ENCODE assay signal across 1 cellular context in the genomic region with DNA sequence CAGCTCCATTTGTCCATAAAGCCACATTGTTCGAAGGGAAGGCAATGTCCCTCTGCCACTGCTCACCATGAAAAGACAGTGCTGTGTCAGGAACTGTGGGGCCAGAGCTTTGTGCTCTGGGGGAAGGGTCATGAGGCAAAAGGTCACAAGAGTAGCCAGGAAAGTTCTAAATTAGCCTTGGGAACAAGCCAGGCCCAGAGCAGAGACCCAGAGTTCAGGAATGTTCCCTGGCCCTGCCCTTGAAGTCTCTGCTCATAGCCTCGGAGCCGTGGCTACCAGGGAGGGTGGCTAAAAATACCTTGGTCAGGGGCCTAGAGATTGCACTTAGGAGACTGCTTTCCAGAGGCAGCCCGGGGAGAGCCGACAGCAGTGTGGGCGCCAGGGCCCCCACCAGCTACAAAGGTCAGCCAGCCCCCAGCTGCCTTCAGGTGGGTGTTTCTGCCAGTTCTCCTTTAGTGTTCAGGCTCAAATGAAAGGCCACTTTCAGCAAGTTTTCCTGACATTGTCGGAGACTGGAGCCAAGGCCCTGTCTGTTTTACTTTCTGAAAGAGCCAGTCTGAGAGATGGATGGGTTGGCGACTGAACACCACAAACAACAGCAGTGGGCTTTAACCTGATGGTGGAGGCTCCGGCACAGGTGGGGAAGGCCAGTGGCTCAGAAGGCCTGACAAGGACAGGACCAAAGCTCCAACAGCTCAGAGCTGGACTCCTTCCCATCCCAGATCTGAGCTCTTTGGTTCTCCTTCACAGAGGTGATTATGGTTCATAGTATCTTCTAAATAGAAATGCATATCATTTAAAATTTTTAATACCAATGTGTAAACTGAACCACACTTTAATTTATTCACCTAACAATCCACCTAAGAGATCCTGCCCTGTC.
TF ChIP-seq lines count a peak whose summit lies in the region.

No MANE protein-coding gene starts in this region.

TF ChIP-seq in SK-N-SH, 30 proteins besides CTCF, POLR2A, EP300 and RAD21 (continued from another document):
- TF ChIP-seq, protein P1, sequence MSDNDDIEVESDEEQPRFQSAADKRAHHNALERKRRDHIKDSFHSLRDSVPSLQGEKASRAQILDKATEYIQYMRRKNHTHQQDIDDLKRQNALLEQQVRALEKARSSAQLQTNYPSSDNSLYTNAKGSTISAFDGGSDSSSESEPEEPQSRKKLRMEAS (IDR thresholded peaks at IDR 0.05; ENCODE audit: low read depth): no peak
- TF ChIP-seq SIN3A (IDR thresholded peaks at IDR 0.05; ENCODE audit: borderline replicate concordance, low read depth, low read length) (no peak), GABPA (IDR thresholded peaks at IDR 0.05; ENCODE audit: low read depth) (no peak), CHD2 (IDR thresholded peaks at IDR 0.05; ENCODE audit: low read length, partially characterized antibody) (no peak), RXRA (IDR thresholded peaks at IDR 0.05; ENCODE audit: borderline replicate concordance, low read depth) (no peak), GATA2 (CRISPR knock-in tag; IDR thresholded peaks at IDR 0.05) (no peak), TCF12 (IDR thresholded peaks at IDR 0.05) (no peak), NRF1 (IDR thresholded peaks at IDR 0.05; ENCODE audit: low read depth, low read length) (no peak), FOXJ3 (CRISPR knock-in tag; IDR thresholded peaks at IDR 0.05) (no peak), SMC3 (IDR thresholded peaks at IDR 0.05; ENCODE audit: low read depth, low read length) (no peak), JUND (IDR thresholded peaks at IDR 0.05) (no peak), RFX5 (IDR thresholded peaks at IDR 0.05; ENCODE audit: low read length) (no peak), ELF1 (IDR thresholded peaks at IDR 0.05) (no peak)
- TF ChIP-seq, protein P2, sequence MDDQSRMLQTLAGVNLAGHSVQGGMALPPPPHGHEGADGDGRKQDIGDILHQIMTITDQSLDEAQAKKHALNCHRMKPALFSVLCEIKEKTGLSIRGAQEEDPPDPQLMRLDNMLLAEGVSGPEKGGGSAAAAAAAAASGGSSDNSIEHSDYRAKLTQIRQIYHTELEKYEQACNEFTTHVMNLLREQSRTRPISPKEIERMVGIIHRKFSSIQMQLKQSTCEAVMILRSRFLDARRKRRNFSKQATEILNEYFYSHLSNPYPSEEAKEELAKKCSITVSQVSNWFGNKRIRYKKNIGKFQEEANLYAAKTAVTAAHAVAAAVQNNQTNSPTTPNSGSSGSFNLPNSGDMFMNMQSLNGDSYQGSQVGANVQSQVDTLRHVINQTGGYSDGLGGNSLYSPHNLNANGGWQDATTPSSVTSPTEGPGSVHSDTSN (IDR thresholded peaks at IDR 0.05): no peak
- TF ChIP-seq, protein P3, sequence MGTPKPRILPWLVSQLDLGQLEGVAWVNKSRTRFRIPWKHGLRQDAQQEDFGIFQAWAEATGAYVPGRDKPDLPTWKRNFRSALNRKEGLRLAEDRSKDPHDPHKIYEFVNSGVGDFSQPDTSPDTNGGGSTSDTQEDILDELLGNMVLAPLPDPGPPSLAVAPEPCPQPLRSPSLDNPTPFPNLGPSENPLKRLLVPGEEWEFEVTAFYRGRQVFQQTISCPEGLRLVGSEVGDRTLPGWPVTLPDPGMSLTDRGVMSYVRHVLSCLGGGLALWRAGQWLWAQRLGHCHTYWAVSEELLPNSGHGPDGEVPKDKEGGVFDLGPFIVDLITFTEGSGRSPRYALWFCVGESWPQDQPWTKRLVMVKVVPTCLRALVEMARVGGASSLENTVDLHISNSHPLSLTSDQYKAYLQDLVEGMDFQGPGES (IDR thresholded peaks at IDR 0.05; ENCODE audit: low read depth, low read length): no peak
- TF ChIP-seq, protein P4, sequence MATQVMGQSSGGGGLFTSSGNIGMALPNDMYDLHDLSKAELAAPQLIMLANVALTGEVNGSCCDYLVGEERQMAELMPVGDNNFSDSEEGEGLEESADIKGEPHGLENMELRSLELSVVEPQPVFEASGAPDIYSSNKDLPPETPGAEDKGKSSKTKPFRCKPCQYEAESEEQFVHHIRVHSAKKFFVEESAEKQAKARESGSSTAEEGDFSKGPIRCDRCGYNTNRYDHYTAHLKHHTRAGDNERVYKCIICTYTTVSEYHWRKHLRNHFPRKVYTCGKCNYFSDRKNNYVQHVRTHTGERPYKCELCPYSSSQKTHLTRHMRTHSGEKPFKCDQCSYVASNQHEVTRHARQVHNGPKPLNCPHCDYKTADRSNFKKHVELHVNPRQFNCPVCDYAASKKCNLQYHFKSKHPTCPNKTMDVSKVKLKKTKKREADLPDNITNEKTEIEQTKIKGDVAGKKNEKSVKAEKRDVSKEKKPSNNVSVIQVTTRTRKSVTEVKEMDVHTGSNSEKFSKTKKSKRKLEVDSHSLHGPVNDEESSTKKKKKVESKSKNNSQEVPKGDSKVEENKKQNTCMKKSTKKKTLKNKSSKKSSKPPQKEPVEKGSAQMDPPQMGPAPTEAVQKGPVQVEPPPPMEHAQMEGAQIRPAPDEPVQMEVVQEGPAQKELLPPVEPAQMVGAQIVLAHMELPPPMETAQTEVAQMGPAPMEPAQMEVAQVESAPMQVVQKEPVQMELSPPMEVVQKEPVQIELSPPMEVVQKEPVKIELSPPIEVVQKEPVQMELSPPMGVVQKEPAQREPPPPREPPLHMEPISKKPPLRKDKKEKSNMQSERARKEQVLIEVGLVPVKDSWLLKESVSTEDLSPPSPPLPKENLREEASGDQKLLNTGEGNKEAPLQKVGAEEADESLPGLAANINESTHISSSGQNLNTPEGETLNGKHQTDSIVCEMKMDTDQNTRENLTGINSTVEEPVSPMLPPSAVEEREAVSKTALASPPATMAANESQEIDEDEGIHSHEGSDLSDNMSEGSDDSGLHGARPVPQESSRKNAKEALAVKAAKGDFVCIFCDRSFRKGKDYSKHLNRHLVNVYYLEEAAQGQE (IDR thresholded peaks at IDR 0.05; ENCODE audit: low read depth, low read length): no peak
- TF ChIP-seq, protein P5, sequence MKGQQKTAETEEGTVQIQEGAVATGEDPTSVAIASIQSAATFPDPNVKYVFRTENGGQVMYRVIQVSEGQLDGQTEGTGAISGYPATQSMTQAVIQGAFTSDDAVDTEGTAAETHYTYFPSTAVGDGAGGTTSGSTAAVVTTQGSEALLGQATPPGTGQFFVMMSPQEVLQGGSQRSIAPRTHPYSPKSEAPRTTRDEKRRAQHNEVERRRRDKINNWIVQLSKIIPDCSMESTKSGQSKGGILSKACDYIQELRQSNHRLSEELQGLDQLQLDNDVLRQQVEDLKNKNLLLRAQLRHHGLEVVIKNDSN (IDR thresholded peaks at IDR 0.05; ENCODE audit: borderline replicate concordance, low read depth): no peak
